In the genomic region with DNA sequence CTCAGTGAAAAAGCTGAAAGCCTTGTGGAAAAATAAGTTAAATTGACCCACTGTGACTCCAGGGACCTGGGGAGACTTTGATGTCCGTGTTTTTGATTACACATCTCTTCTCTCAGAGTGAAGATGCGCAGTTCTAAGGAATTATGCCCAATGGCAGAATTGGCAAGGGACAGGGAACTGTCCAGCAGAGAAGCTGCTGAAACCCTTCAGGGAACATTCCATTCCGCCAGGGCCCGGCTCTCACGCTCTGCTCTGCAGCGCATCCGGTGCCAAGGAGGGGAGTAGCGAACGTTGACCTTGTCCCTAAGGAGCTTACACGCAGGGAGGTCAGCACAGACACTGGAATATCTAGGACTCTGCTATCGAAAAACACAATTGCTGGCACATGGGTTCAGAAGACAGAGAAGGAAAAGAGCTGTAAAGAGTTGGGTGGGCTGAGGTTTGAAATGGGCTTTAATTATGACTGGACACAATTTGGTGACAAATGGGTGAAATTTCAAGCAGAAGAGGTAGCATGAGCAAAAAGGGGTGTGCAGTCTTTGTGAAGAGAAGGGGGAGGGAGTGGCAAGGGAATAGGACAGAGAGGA, we compare ENCODE assay signal across 16 cellular contexts.
DNase-seq lines count a peak whose midpoint lies in the region; ATAC-seq and TF ChIP-seq lines count a peak whose summit lies in the region.
"Had no signal": no experiment of that assay in that cellular context is flagged by ENCODE, and none has a peak within 500 bp of the region (broad histone marks: within the 10 kb centered on the region; RNA-seq: fewer than 3 reads in every experiment).

No MANE protein-coding gene starts in this region.

- H3K36me3 ChIP-seq in breast epithelium (no peaks in the 10 kb centered on the region), PC-3 (ENCODE audit: low read depth, low read length) (no peaks in the 10 kb centered on the region), upper lobe of right lung (no peaks in the 10 kb centered on the region)
- H3K36me3 ChIP-seq: adrenal gland, colonic mucosa, Peyer's patch had no signal

- TF ChIP-seq CTCF in MCF 10A (IDR thresholded peaks at IDR 0.05; ENCODE audit: unreplicated experiment) (no peak), breast epithelium (IDR thresholded peaks at IDR 0.05) (no peak), PC-3 (conservative IDR thresholded peaks at IDR 0.05; ENCODE audit: low read depth, low read length) (no peak), upper lobe of right lung (IDR thresholded peaks at IDR 0.05) (no peak)

- POLR2A ChIA-PET in MCF 10A (lab: Yijun Ruan, JAX) (no interaction called here), PC-3 (lab: Charles Lee; ENCODE audit: unreplicated experiment) (no interaction called here)

- H3K4me1 ChIP-seq in breast epithelium (no peaks in the 10 kb centered on the region), PC-3 (ENCODE audit: insufficient read depth, low read length) (no peaks in the 10 kb centered on the region), upper lobe of right lung (no peaks in the 10 kb centered on the region)
- H3K4me1 ChIP-seq: adrenal gland, colonic mucosa, Peyer's patch had no signal

- no TSS peak for BruUV-seq in MCF 10A (replicated peaks; lab: Mats Ljungman, UMichigan)
- BruUV-seq in PC-3 (replicated peaks; lab: Mats Ljungman, UMichigan), result no TSS peak

- H3K4me2 ChIP-seq in PC-3 (ENCODE audit: low read length), result no peak overlapping the region

- no peak overlapping the region for H3K27ac ChIP-seq in breast epithelium
- H3K27ac ChIP-seq in PC-3 (ENCODE audit: low read length), result no peak overlapping the region
- no peak overlapping the region for H3K27ac ChIP-seq in upper lobe of right lung
- H3K27ac ChIP-seq: adrenal gland, colonic mucosa, Peyer's patch had no signal

- no peaks in the 10 kb centered on the region for H3K4me1 Mint-ChIP-seq in MCF 10A (ENCODE audit: insufficient read depth, unreplicated experiment)

- H3K27me3 ChIP-seq in breast epithelium, result peaks cover 0 to 28% of the 10 kb centered on the region in 2 donors
- H3K27me3 ChIP-seq in PC-3 (ENCODE audit: low read length), result peaks cover 19% of the 10 kb centered on the region
- H3K27me3 ChIP-seq in upper lobe of right lung, result peaks cover 7% of the 10 kb centered on the region
- H3K27me3 ChIP-seq: adrenal gland, colonic mucosa, Peyer's patch had no signal

- intact Hi-C loops in MCF 10A (cut with micrococcal nuclease), result no loop called here
- intact Hi-C loops in breast epithelium (cut with DNase I; ENCODE audit: low total_unique reads), result no loop called here
- intact Hi-C loops in PC-3 (cut with micrococcal nuclease), result no loop called here
- intact Hi-C loops in upper lobe of right lung (cut with DNase I), result no loop called here

- no peaks in the 10 kb centered on the region for H3K9me2 ChIP-seq in PC-3 (replicated peaks; ENCODE audit: low read length)

- ATAC-seq in PC-3, result no peak
- no peak for ATAC-seq in upper lobe of right lung
- ATAC-seq in GM21529 (IDR thresholded peaks at IDR 0.05; ENCODE audit: unreplicated experiment), result no peak

- CTCF ChIA-PET in MCF 10A (lab: Yijun Ruan, JAX), result interaction anchor here (0.6 to 0.9 kb wide), 2 partner anchors 41 to 100 kb away, joined by 3 read pairs; no protein-coding TSS in a partner anchor
- CTCF ChIA-PET in PC-3 (lab: Charles Lee), result no interaction called here

- H3K9me3 Mint-ChIP-seq in MCF 10A (ENCODE audit: unreplicated experiment), result peaks cover 12% of the 10 kb centered on the region

- no peaks in the 10 kb centered on the region for H3K79me2 ChIP-seq in PC-3 (ENCODE audit: low read length)

- DNase-seq in MCF 10A (ENCODE audit: unreplicated experiment) (peak; percentile 16), breast epithelium (ENCODE audit: low spot score in 2 of 2) (no peak), PC-3 (peak; percentile 31), iPS-NIHi11 (ENCODE audit: low spot score) (peak; percentile 86), upper lobe of right lung (peak; percentile 45), SK-N-DZ (ENCODE audit: low spot score) (no peak), SIG-M5 (lab: John Stamatoyannopoulos, UW) (no peak)
- DNase-seq: colonic mucosa, DMS79, NCI-H1048, NCI-H510A treated with DMSO at 0.1 percent for 48 hours, posterior cingulate gyrus, T1000 had no signal

- H3F3A ChIP-seq in PC-3 (ENCODE audit: low read length, unreplicated experiment), result no peaks in the 10 kb centered on the region

- no peak overlapping the region for H3K4me3 Mint-ChIP-seq in MCF 10A (ENCODE audit: unreplicated experiment)

- H3K27me3 Mint-ChIP-seq in MCF 10A (ENCODE audit: insufficient read depth, unreplicated experiment), result no peaks in the 10 kb centered on the region

- H3K27ac Mint-ChIP-seq in MCF 10A (ENCODE audit: low read depth, unreplicated experiment), result no peak overlapping the region

- no peaks in the 10 kb centered on the region for H4K20me1 ChIP-seq in PC-3 (ENCODE audit: low read length)

- no peak overlapping the region for H2AFZ ChIP-seq in PC-3 (ENCODE audit: low read length)

- H3K4me3 ChIP-seq in breast epithelium, result no peak overlapping the region
- H3K4me3 ChIP-seq in PC-3 (ENCODE audit: low read length), result no peak overlapping the region
- no peak overlapping the region for H3K4me3 ChIP-seq in upper lobe of right lung
- H3K4me3 ChIP-seq: adrenal gland, colonic mucosa, Peyer's patch had no signal

- no peaks in the 10 kb centered on the region for H3K9me3 ChIP-seq in breast epithelium
- H3K9me3 ChIP-seq in PC-3 (ENCODE audit: low read length), result peaks cover 6% of the 10 kb centered on the region; the same call in 1 of the 2 replicates
- no peaks in the 10 kb centered on the region for H3K9me3 ChIP-seq in upper lobe of right lung
- H3K9me3 ChIP-seq: adrenal gland, colonic mucosa, Peyer's patch had no signal

- no peak for TF ChIP-seq POLR2A in breast epithelium (IDR thresholded peaks at IDR 0.05)

- no peak overlapping the region for H3K9ac ChIP-seq in PC-3 (ENCODE audit: low read length)

- no peaks in the 10 kb centered on the region for H3K36me3 Mint-ChIP-seq in MCF 10A (ENCODE audit: insufficient read depth, unreplicated experiment)

Comparison
In these comparisons a context has a peak if more than half of its experiments do, and no peak if none do; other contexts are left out.
1. DNase-seq: peak in MCF 10A (single experiment), PC-3 (single experiment), iPS-NIHi11 (single experiment) and upper lobe of right lung (single experiment); none in breast epithelium (0 of 2), SK-N-DZ (single experiment) and SIG-M5 (single experiment).